8 cellular contexts compared by ENCODE assay signal in the genomic region with DNA sequence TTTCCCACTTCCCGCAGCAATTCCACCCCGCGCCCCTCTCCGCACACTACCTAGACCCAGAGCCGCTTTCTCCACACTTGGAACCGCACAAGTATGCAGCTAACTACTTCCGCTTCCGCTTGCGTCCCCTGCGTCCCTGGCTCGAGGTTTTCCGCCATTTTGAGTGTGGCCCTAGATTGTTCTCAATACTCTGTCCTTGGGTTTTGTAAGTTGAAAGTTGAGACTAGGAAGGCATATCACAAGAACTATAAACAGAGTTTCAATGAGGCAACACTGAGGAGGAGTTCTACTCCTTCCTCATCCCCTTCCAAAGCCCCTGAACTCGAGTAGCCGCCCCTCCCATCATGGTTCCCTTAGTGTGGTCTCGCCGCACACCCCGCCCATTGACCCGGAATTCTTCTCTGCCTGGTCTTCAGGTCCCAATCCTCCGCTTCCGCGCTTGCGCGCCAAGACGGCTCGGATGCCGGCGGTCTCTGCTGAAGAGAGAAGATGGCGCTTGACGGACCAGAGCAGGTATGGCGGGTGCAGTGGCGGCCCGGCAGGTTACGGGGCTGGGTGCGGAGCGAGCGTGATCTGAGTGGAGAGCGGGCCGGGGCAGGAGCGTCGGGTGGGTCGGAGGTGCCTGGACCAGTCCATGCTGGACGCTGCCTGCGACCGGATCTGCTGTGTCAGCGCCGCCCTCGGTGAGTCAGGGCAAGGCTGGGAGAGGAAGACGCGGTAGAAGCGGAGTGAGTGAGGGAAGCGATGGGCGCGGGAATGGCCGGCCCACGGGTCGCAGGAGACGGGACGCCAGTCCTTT. TPM values are rescaled to one million over a fixed set of nuclear protein-coding genes. Genes with fewer than 3 reads are reported as not detected.
A peak's percentile ranks its signal among the peaks of the same experiment; 100 is the strongest.
DNase-seq lines count a peak whose midpoint lies in the region; ATAC-seq and FAIRE-seq lines count a peak whose summit lies in the region.

A gene with protein sequence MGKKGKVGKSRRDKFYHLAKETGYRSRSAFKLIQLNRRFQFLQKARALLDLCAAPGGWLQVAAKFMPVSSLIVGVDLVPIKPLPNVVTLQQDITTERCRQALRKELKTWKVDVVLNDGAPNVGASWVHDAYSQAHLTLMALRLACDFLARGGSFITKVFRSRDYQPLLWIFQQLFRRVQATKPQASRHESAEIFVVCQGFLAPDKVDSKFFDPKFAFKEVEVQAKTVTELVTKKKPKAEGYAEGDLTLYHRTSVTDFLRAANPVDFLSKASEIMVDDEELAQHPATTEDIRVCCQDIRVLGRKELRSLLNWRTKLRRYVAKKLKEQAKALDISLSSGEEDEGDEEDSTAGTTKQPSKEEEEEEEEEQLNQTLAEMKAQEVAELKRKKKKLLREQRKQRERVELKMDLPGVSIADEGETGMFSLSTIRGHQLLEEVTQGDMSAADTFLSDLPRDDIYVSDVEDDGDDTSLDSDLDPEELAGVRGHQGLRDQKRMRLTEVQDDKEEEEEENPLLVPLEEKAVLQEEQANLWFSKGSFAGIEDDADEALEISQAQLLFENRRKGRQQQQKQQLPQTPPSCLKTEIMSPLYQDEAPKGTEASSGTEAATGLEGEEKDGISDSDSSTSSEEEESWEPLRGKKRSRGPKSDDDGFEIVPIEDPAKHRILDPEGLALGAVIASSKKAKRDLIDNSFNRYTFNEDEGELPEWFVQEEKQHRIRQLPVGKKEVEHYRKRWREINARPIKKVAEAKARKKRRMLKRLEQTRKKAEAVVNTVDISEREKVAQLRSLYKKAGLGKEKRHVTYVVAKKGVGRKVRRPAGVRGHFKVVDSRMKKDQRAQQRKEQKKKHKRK (minus strand): TSS at position 662 of the 799 bp plus-strand sequence. CDS start 761 bp downstream, outside the sequence.
A gene (plus strand): TSS at position 430 of the 799 bp plus-strand sequence. CDS start 60 bp downstream, at position 490.

- no peak within 1 kb of the TSS for H4K8ac ChIP-seq in mesendoderm (ENCODE audit: low read depth, low read length)

- peaks cover 34% of the 10 kb centered on the region for H3K79me2 ChIP-seq in mesendoderm (ENCODE audit: control insufficient read depth, insufficient read depth, low read length)

- no peaks in the 10 kb centered on the region for H3K27me3 ChIP-seq in endocrine pancreas (ENCODE audit: control insufficient read depth, insufficient read depth, low read length)
- no peaks in the 10 kb centered on the region for H3K27me3 ChIP-seq in mesendoderm (ENCODE audit: insufficient read depth, low read length, poor library complexity)

- no CpG with 5 or more reads among the region's 58 CpGs for WGBS in mesendoderm (ENCODE audit: extremely low coverage, insufficient coverage, low lambda C conversion rate)

- H3K4me1 ChIP-seq in endocrine pancreas (ENCODE audit: control insufficient read depth, insufficient read depth, low read length), result peaks cover 13% of the 10 kb centered on the region
- H3K4me1 ChIP-seq in mesendoderm (ENCODE audit: control insufficient read depth, low read depth, low read length), result no peaks in the 10 kb centered on the region

- H3K36me3 ChIP-seq in endocrine pancreas (ENCODE audit: control insufficient read depth, insufficient read depth, low read length), result peaks cover 9% of the 10 kb centered on the region
- peaks cover 26% of the 10 kb centered on the region for H3K36me3 ChIP-seq in mesendoderm (ENCODE audit: control insufficient read depth, insufficient read depth, low read length)

- in situ Hi-C loops in Caki2 (cut with HindIII; ENCODE audit: low pct_unique_long_range_greater_than_20kb, low sequenced_read_pairs), result no loop called here

- H3K9ac ChIP-seq in endocrine pancreas (ENCODE audit: control insufficient read depth, insufficient read depth, low read length), result peak within 1 kb of the TSS; percentile 86
- peak within 1 kb of the TSS; percentile 95 for H3K9ac ChIP-seq in mesendoderm (ENCODE audit: low read length)

- peak within 1 kb of the TSS; percentile 11 for H3K18ac ChIP-seq in mesendoderm (ENCODE audit: low read length)

- H3K4ac ChIP-seq in mesendoderm (ENCODE audit: low read depth, low read length), result peak within 1 kb of the TSS; percentile 73

- peak within 1 kb of the TSS; percentile 65 for H3K4me2 ChIP-seq in mesendoderm (ENCODE audit: low read length)

- H2BK5ac ChIP-seq in mesendoderm (ENCODE audit: low read length), result peak within 1 kb of the TSS; percentile 99

- H4K5ac ChIP-seq in mesendoderm (ENCODE audit: low read length), result peak within 1 kb of the TSS; percentile 99

- peak; percentile 98 for FAIRE-seq in HTR-8/SVneo (lab: Jason Lieb, UNC)

- DNase-seq in Caki2 (ENCODE audit: low read depth) (peak; percentile 97), HTR-8/SVneo (ENCODE audit: insufficient read length, low spot score) (peak; percentile 99), NOMO-1 treated with DMSO at 0.1 percent for 48 hours (lab: John Stamatoyannopoulos, UW; ENCODE audit: unreplicated experiment) (peak; percentile 94), mesendoderm (peak; percentile 97)
- peak; percentile 84 to 89 (median 87) for DNase-seq in activated CD8-positive, alpha-beta memory T cell treated with anti-CD3 and anti-CD28 coated beads for 48 hours (ENCODE audit: low read depth in 2 of 3, low spot score in 2 of 3)
- DNase-seq in stimulated activated CD8-positive, alpha-beta memory T cell treated with anti-CD3 and anti-CD28 coated beads, Interleukin-15, amount 100 ng/mL, for 1 hour (ENCODE audit: low read depth), result peak; percentile 87

- no peaks in the 10 kb centered on the region for H3K9me3 ChIP-seq in endocrine pancreas (ENCODE audit: control insufficient read depth, low read length)

- peak within 1 kb of the TSS; percentile 86 for H3K4me3 ChIP-seq in endocrine pancreas (ENCODE audit: control insufficient read depth, insufficient read depth, low read length)
- H3K4me3 ChIP-seq in mesendoderm (ENCODE audit: low read length), result peak within 1 kb of the TSS; percentile 94

- H3K79me1 ChIP-seq in mesendoderm (ENCODE audit: low read length), result peaks cover 24% of the 10 kb centered on the region

- peak within 1 kb of the TSS; percentile 98 for H3K56ac ChIP-seq in mesendoderm (ENCODE audit: low read length)

- ATAC-seq in GM21367 (IDR thresholded peaks at IDR 0.05; ENCODE audit: unreplicated experiment), result peak; percentile 75

- peak within 1 kb of the TSS; percentile 10 for H3K27ac ChIP-seq in mesendoderm (ENCODE audit: low read depth, low read length)

- no peak within 1 kb of the TSS for H2BK120ac ChIP-seq in mesendoderm (ENCODE audit: low read depth, low read length)

- no peak within 1 kb of the TSS for H2BK15ac ChIP-seq in mesendoderm (replicated peaks; ENCODE audit: low read depth)

- H3K23ac ChIP-seq in mesendoderm (ENCODE audit: low read length), result peak within 1 kb of the TSS; percentile 83

- H2AK5ac ChIP-seq in mesendoderm (ENCODE audit: low read length), result no peak within 1 kb of the TSS

RNA-seq across cellular contexts. Expression of the first gene that starts in this region (rescaled TPM):
- total RNA-seq in Caki2 (2014; rRNA removed; shearing (Covaris generic); ENCODE audit: low replicate concordance), result 49.4 and 83.9 TPM in 2 replicates
- polyA plus RNA-seq in mesendoderm (2013, experiment 1 of 2), result 52.0 TPM
- polyA plus RNA-seq in mesendoderm (2013, experiment 2 of 2), result 50.6 TPM

RNA-seq across cellular contexts. Expression of the second gene that starts in this region (rescaled TPM):
- total RNA-seq in Caki2 (2014; rRNA removed; shearing (Covaris generic); ENCODE audit: low replicate concordance), result 108 and 120 TPM in 2 replicates
- polyA plus RNA-seq in mesendoderm (2013, experiment 1 of 2), result 119 TPM
- 121 TPM for polyA plus RNA-seq in mesendoderm (2013, experiment 2 of 2)

Comparison
In these comparisons a context has a peak if more than half of its experiments do, and no peak if none do; other contexts are left out.
1. Peak in every context shown above with its lines: DNase-seq, ATAC-seq, H3K4me3 ChIP-seq and H3K27ac ChIP-seq.